34 cellular contexts compared by ENCODE assay signal in genomic region chr10:49418053-49418326, GRCh38. TPM values are rescaled to one million over a fixed set of nuclear protein-coding genes. Genes with fewer than 3 reads are reported as not detected.
"Had no signal": no experiment of that assay in that cellular context is flagged by ENCODE, and none has a peak within 500 bp of the region (broad histone marks: within the 10 kb centered on the region; RNA-seq: fewer than 3 reads in every experiment).

No MANE protein-coding gene starts in this region.

- H3K4me3 ChIP-seq: coronary artery, gastroesophageal sphincter, heart left ventricle, hepatocyte, lung, ovary, psoas muscle, sigmoid colon, stomach, thyroid gland, upper lobe of left lung, uterus had no signal

- H3K4me1 ChIP-seq: gastroesophageal sphincter, heart left ventricle, psoas muscle, sigmoid colon, stomach, uterus had no signal

- H3K4me1 Mint-ChIP-seq: memory B cell; naive thymus-derived CD8-positive, alpha-beta T cell; nephron progenitor cell; stimulated activated effector memory CD8-positive, alpha-beta T cell treated with anti-CD3 and anti-CD28 coated beads, Interleukin-12 subunit alpha, Interleukin-12 subunit beta, amount 100 ng/mL, for 72 hours had no signal

- H3K27ac ChIP-seq: coronary artery, gastroesophageal sphincter, heart left ventricle, ovary, psoas muscle, sigmoid colon, stomach, thyroid gland, upper lobe of left lung, uterus had no signal

- H3K36me3 Mint-ChIP-seq: memory B cell; naive thymus-derived CD8-positive, alpha-beta T cell; stimulated activated effector memory CD8-positive, alpha-beta T cell treated with anti-CD3 and anti-CD28 coated beads, Interleukin-12 subunit alpha, Interleukin-12 subunit beta, amount 100 ng/mL, for 72 hours had no signal

- H3K9me3 ChIP-seq: heart left ventricle, ovary, psoas muscle, sigmoid colon, thyroid gland, upper lobe of left lung, uterus had no signal

- H3K79me2 ChIP-seq: hepatocyte had no signal

- DNase-seq: dermis blood vessel endothelial cell; effector memory CD4-positive, alpha-beta T cell; erythroblast; foreskin fibroblast; heart left ventricle; kidney; naive thymus-derived CD8-positive, alpha-beta T cell; nephron progenitor cell; occipital lobe; ovary; psoas muscle; sigmoid colon; stimulated activated CD4-positive, alpha-beta T cell treated with anti-CD3 and anti-CD28 coated beads, Interleukin-2, amount 100 ng/mL, for 24 hours; stimulated activated CD4-positive, alpha-beta T cell treated with anti-CD3 and anti-CD28 coated beads, Interleukin-4, amount 100 ng/mL, for 24 hours; stimulated activated naive CD4-positive, alpha-beta T cell treated with Interleukin-2 at 50 U/mL for 16 hours; stomach; thyroid gland; uterus had no signal

- H3K4me3 Mint-ChIP-seq: memory B cell; naive thymus-derived CD8-positive, alpha-beta T cell; nephron progenitor cell; stimulated activated effector memory CD8-positive, alpha-beta T cell treated with anti-CD3 and anti-CD28 coated beads, Interleukin-12 subunit alpha, Interleukin-12 subunit beta, amount 100 ng/mL, for 72 hours had no signal

- H3K9me3 Mint-ChIP-seq: memory B cell; stimulated activated effector memory CD8-positive, alpha-beta T cell treated with anti-CD3 and anti-CD28 coated beads, Interleukin-12 subunit alpha, Interleukin-12 subunit beta, amount 100 ng/mL, for 72 hours had no signal

- ATAC-seq: gastroesophageal sphincter; left lobe of liver; naive thymus-derived CD8-positive, alpha-beta T cell; psoas muscle; stimulated activated effector memory CD8-positive, alpha-beta T cell treated with anti-CD3 and anti-CD28 coated beads, Interleukin-12 subunit alpha, Interleukin-12 subunit beta, amount 100 ng/mL, for 72 hours had no signal

- H3K27ac Mint-ChIP-seq: memory B cell; naive thymus-derived CD8-positive, alpha-beta T cell; nephron progenitor cell; stimulated activated effector memory CD8-positive, alpha-beta T cell treated with anti-CD3 and anti-CD28 coated beads, Interleukin-12 subunit alpha, Interleukin-12 subunit beta, amount 100 ng/mL, for 72 hours had no signal

- H2AFZ ChIP-seq: hepatocyte had no signal

- H3K27me3 ChIP-seq: heart left ventricle, ovary, sigmoid colon, stomach, thyroid gland, upper lobe of left lung, uterus had no signal

- H3K36me3 ChIP-seq: gastroesophageal sphincter, heart left ventricle, ovary, sigmoid colon, stomach, thyroid gland, upper lobe of left lung, uterus had no signal

RNA-seq across cellular contexts. Expression of gene DRGX, which starts 22.1 kb away (rescaled TPM):
- total RNA-seq: dermis blood vessel endothelial cell; endothelial cell of umbilical vein; gastroesophageal sphincter; heart left ventricle; hepatocyte; kidney; left lobe of liver; liver; lung; myocyte; naive thymus-derived CD8-positive, alpha-beta T cell; occipital lobe; ovary; psoas muscle; renal cortical epithelial cell; right cardiac atrium; sigmoid colon; skeletal muscle tissue; stomach; subcutaneous adipose tissue; temporal lobe; thyroid gland had no signal
- polyA plus RNA-seq: endothelial cell of umbilical vein; heart left ventricle; hepatocyte; liver; naive thymus-derived CD8-positive, alpha-beta T cell; ovary; right cardiac atrium; stomach had no signal
